12 cellular contexts compared by ENCODE assay signal in genomic region chr18:46211816-46212215, GRCh38.
A peak's percentile ranks its signal among the peaks of the same experiment; 100 is the strongest.
DNase-seq lines count a peak whose midpoint lies in the region; ATAC-seq, FAIRE-seq and TF ChIP-seq lines count a peak whose summit lies in the region.
"Had no signal": no experiment of that assay in that cellular context is flagged by ENCODE, and none has a peak within 500 bp of the region (broad histone marks: within the 10 kb centered on the region; RNA-seq: fewer than 3 reads in every experiment).

No MANE protein-coding gene starts in this region.

- no peak overlapping the region for H3K4me3 ChIP-seq in bronchial epithelial cell (ENCODE audit: low read depth, low read length)

- peaks cover 78% of the 10 kb centered on the region for H3K4me1 Mint-ChIP-seq in activated naive CD4-positive, alpha-beta T cell treated with anti-CD3 and anti-CD28 coated beads, Interleukin-2, amount 10 ng/mL, durations not matched to agents 7 days and 5 days
- peaks cover 94% of the 10 kb centered on the region for H3K4me1 Mint-ChIP-seq in stimulated activated naive CD8-positive, alpha-beta T cell treated with anti-CD3 and anti-CD28 coated beads, Interleukin-15, Interleukin-2, amounts not matched to agents 100 ng/mL and 50 ng/mL, for 24 hours (ENCODE audit: low read depth)

- no peak for FAIRE-seq in bronchial epithelial cell (lab: Jason Lieb, UNC)

- peak overlapping the region; percentile 43 for H3K4me3 Mint-ChIP-seq in activated naive CD4-positive, alpha-beta T cell treated with anti-CD3 and anti-CD28 coated beads, Interleukin-2, amount 10 ng/mL, durations not matched to agents 7 days and 5 days
- H3K4me3 Mint-ChIP-seq in stimulated activated naive CD8-positive, alpha-beta T cell treated with anti-CD3 and anti-CD28 coated beads, Interleukin-15, Interleukin-2, amounts not matched to agents 100 ng/mL and 50 ng/mL, for 24 hours: peak overlapping the region; percentile 55

- peak overlapping the region; percentile 80 for H3K27ac Mint-ChIP-seq in activated naive CD4-positive, alpha-beta T cell treated with anti-CD3 and anti-CD28 coated beads, Interleukin-2, amount 10 ng/mL, durations not matched to agents 7 days and 5 days
- H3K27ac Mint-ChIP-seq in stimulated activated naive CD8-positive, alpha-beta T cell treated with anti-CD3 and anti-CD28 coated beads, Interleukin-15, Interleukin-2, amounts not matched to agents 100 ng/mL and 50 ng/mL, for 24 hours: peak overlapping the region; percentile 96

- H3K27me3 Mint-ChIP-seq in activated naive CD4-positive, alpha-beta T cell treated with anti-CD3 and anti-CD28 coated beads, Interleukin-2, amount 10 ng/mL, durations not matched to agents 7 days and 5 days: no peaks in the 10 kb centered on the region
- no peaks in the 10 kb centered on the region for H3K27me3 Mint-ChIP-seq in stimulated activated naive CD8-positive, alpha-beta T cell treated with anti-CD3 and anti-CD28 coated beads, Interleukin-15, Interleukin-2, amounts not matched to agents 100 ng/mL and 50 ng/mL, for 24 hours

- H3K36me3 ChIP-seq in bronchial epithelial cell (ENCODE audit: control insufficient read depth, insufficient read depth, low read length): peaks cover 5% of the 10 kb centered on the region

- H3K9me3 Mint-ChIP-seq in activated naive CD4-positive, alpha-beta T cell treated with anti-CD3 and anti-CD28 coated beads, Interleukin-2, amount 10 ng/mL, durations not matched to agents 7 days and 5 days: no peaks in the 10 kb centered on the region
- H3K9me3 Mint-ChIP-seq in stimulated activated naive CD8-positive, alpha-beta T cell treated with anti-CD3 and anti-CD28 coated beads, Interleukin-15, Interleukin-2, amounts not matched to agents 100 ng/mL and 50 ng/mL, for 24 hours: no peaks in the 10 kb centered on the region

- TF ChIP-seq CTCF in bronchial epithelial cell (IDR thresholded peaks at IDR 0.05; ENCODE audit: insufficient read depth, low read length, severe bottlenecking): no peak

- ATAC-seq in HG02970 (IDR thresholded peaks at IDR 0.05; ENCODE audit: low FRiP score, unreplicated experiment): no peak

- no peak for DNase-seq in activated naive CD4-positive, alpha-beta T cell treated with anti-CD3 and anti-CD28 coated beads, Interleukin-2, amount 10 ng/mL, durations not matched to agents 7 days and 5 days
- no peak for DNase-seq in activated naive CD4-positive, alpha-beta T cell (lab: John Stamatoyannopoulos, UW)
- DNase-seq in OCI-M1 (lab: John Stamatoyannopoulos, UW): peak; percentile 68
- peak; percentile 18 for DNase-seq in bronchial epithelial cell (ENCODE audit: low read depth)
- DNase-seq in GM19238 (ENCODE audit: insufficient read length, low spot score): no peak
- no peak for DNase-seq in occipital lobe (lab: John Stamatoyannopoulos, UW)
- DNase-seq: anterior cingulate cortex, NCI-H510A, substantia nigra, T1000 had no signal

- no peaks in the 10 kb centered on the region for H3K27me3 ChIP-seq in bronchial epithelial cell (ENCODE audit: control insufficient read depth, insufficient read depth, low read length)

- CTCF ChIA-PET in activated naive CD4-positive, alpha-beta T cell treated with anti-CD3 and anti-CD28 coated beads, Interleukin-2, amount 10 ng/mL, durations not matched to agents 7 days and 5 days (lab: Charles Lee): interaction anchor here (1.1 to 4.7 kb wide), 10 partner anchors 11 to 446 kb away, joined by 3 to 38 read pairs (median 6); a partner anchor contains a TSS

- H3K36me3 Mint-ChIP-seq in activated naive CD4-positive, alpha-beta T cell treated with anti-CD3 and anti-CD28 coated beads, Interleukin-2, amount 10 ng/mL, durations not matched to agents 7 days and 5 days: peaks cover 36% of the 10 kb centered on the region
- peaks cover 37% of the 10 kb centered on the region for H3K36me3 Mint-ChIP-seq in stimulated activated naive CD8-positive, alpha-beta T cell treated with anti-CD3 and anti-CD28 coated beads, Interleukin-15, Interleukin-2, amounts not matched to agents 100 ng/mL and 50 ng/mL, for 24 hours (ENCODE audit: low read depth)

Comparison
In these comparisons a context has a peak if more than half of its experiments do, and no peak if none do; other contexts are left out.
1. DNase-seq: peak in OCI-M1 (single experiment) and bronchial epithelial cell (single experiment); none in activated naive CD4-positive, alpha-beta T cell treated with anti-CD3 and anti-CD28 coated beads, Interleukin-2, amount 10 ng/mL, durations not matched to agents 7 days and 5 days (single experiment), activated naive CD4-positive, alpha-beta T cell (0 of 4), GM19238 (single experiment) and occipital lobe (single experiment).